21 cellular contexts compared by ENCODE assay signal in the genomic region with DNA sequence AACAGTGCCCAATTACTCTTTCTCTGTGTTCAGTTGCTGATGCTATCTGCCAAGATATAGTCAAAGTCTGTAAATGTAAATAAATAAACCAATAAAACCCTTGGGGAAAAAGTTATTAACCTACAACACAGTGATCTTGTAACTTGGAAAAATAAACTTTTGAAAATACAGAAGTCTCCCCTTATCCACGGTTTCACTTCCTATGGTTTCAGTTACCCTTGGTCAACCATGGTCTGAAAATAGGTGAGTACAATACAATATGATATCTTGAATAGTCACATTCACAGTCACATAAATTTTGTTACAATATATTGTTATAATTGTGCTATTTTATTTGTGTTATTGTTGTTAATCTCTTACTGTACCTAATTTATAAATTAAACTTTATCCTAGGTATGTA.
DNase-seq lines count a peak whose midpoint lies in the region; ATAC-seq and TF ChIP-seq lines count a peak whose summit lies in the region.
"Had no signal": no experiment of that assay in that cellular context is flagged by ENCODE, and none has a peak within 500 bp of the region (broad histone marks: within the 10 kb centered on the region; RNA-seq: fewer than 3 reads in every experiment).

No MANE protein-coding gene starts in this region.

- TF ChIP-seq CTCF in activated B cell treated with CpG ODN at 0.5 μM for 24 hours (IDR thresholded peaks at IDR 0.05) (no peak), psoas muscle (IDR thresholded peaks at IDR 0.05) (no peak)

- no peak overlapping the region for H3K4me3 Mint-ChIP-seq in activated B cell treated with CpG ODN at 0.5 μM for 24 hours
- H3K4me3 Mint-ChIP-seq in activated naive CD8-positive, alpha-beta T cell treated with anti-CD3 and anti-CD28 coated beads, Interleukin-2, amount 50 U/mL, for 24 hours: no peak overlapping the region
- H3K4me3 Mint-ChIP-seq: CD8-positive, alpha-beta T cell had no signal

- peak overlapping the region; percentile 20 for H3K27ac Mint-ChIP-seq in activated B cell treated with CpG ODN at 0.5 μM for 24 hours
- H3K27ac Mint-ChIP-seq in activated naive CD8-positive, alpha-beta T cell treated with anti-CD3 and anti-CD28 coated beads, Interleukin-2, amount 50 U/mL, for 24 hours: no peak overlapping the region
- H3K27ac Mint-ChIP-seq: CD8-positive, alpha-beta T cell had no signal

- no peaks in the 10 kb centered on the region for H3K36me3 ChIP-seq in psoas muscle (ENCODE audit: insufficient read depth in 1 of 2, low read depth in 1 of 2)
- H3K36me3 ChIP-seq: HAP-1 had no signal

- peaks cover 52% of the 10 kb centered on the region for H3K4me1 Mint-ChIP-seq in activated B cell treated with CpG ODN at 0.5 μM for 24 hours
- H3K4me1 Mint-ChIP-seq in activated naive CD8-positive, alpha-beta T cell treated with anti-CD3 and anti-CD28 coated beads, Interleukin-2, amount 50 U/mL, for 24 hours: peaks cover 5% of the 10 kb centered on the region

- intact Hi-C loops in activated B cell treated with CpG ODN at 0.5 μM for 24 hours (cut with micrococcal nuclease) (loop anchor here (2.0 kb wide), 1 partner anchor 42 kb away; no protein-coding TSS in a partner anchor), psoas muscle (cut with DNase I) (no loop called here)

- no peak overlapping the region for H3K4me3 ChIP-seq in psoas muscle
- H3K4me3 ChIP-seq: GM23248, HAP-1, SK-N-MC had no signal

- peaks cover 4% of the 10 kb centered on the region for H3K9me3 Mint-ChIP-seq in activated B cell treated with CpG ODN at 0.5 μM for 24 hours
- H3K9me3 Mint-ChIP-seq in activated naive CD8-positive, alpha-beta T cell treated with anti-CD3 and anti-CD28 coated beads, Interleukin-2, amount 50 U/mL, for 24 hours: no peaks in the 10 kb centered on the region
- H3K9me3 Mint-ChIP-seq: CD8-positive, alpha-beta T cell had no signal

- no peak overlapping the region for H3K27ac ChIP-seq in psoas muscle
- H3K27ac ChIP-seq: GM23248, KMS-11, SK-N-MC had no signal

- DNase-seq in SKM-1 (lab: John Stamatoyannopoulos, UW; ENCODE audit: unreplicated experiment): peak; percentile 2
- no peak for DNase-seq in SKM-1 treated with dmso at 0.1 percent for 144 hours (lab: John Stamatoyannopoulos, UW; ENCODE audit: unreplicated experiment)
- DNase-seq in MV-4-11 (lab: John Stamatoyannopoulos, UW): peak; percentile 81
- no peak for DNase-seq in activated B cell treated with CpG ODN at 0.5 μM for 24 hours
- DNase-seq in NCI-H146 (lab: John Stamatoyannopoulos, UW): no peak
- DNase-seq in psoas muscle: no peak
- DNase-seq in activated naive CD8-positive, alpha-beta T cell treated with anti-CD3 and anti-CD28 coated beads, Interleukin-2, amount 50 U/mL, for 24 hours: no peak
- DNase-seq: CD8-positive, alpha-beta T cell; DMS79; GM23248; NCI-H1092 treated with DMSO at 0.1 percent for 48 hours; NCI-H1694; NCI-H2081 treated with DMSO at 0.1 percent for 48 hours; NCI-H510A; NCI-H774; T-helper 1 cell had no signal

- 68 to 79% (median 75%) methylated on average over 1 of the region's 1 CpG for WGBS in psoas muscle, 3 donors

- no peaks in the 10 kb centered on the region for H3K27me3 ChIP-seq in psoas muscle (ENCODE audit: insufficient read depth in 3 of 3, low read length in 2 of 3)

- POLR2A ChIA-PET in activated B cell treated with CpG ODN at 0.5 μM for 24 hours (lab: Charles Lee): interaction anchor here (0.5 kb wide), 1 partner anchor 146 kb away, joined by 9 read pairs; no protein-coding TSS in a partner anchor

- no peaks in the 10 kb centered on the region for H3K9me3 ChIP-seq in psoas muscle
- H3K9me3 ChIP-seq: HAP-1 had no signal

- CTCF ChIA-PET in activated B cell treated with CpG ODN at 0.5 μM for 24 hours (lab: Charles Lee): no interaction called here

- H3K27me3 Mint-ChIP-seq in activated B cell treated with CpG ODN at 0.5 μM for 24 hours: no peaks in the 10 kb centered on the region
- H3K27me3 Mint-ChIP-seq in activated naive CD8-positive, alpha-beta T cell treated with anti-CD3 and anti-CD28 coated beads, Interleukin-2, amount 50 U/mL, for 24 hours: peaks cover 5% of the 10 kb centered on the region

- H3K36me3 Mint-ChIP-seq in activated B cell treated with CpG ODN at 0.5 μM for 24 hours (ENCODE audit: low read depth): peaks cover 3% of the 10 kb centered on the region
- H3K36me3 Mint-ChIP-seq in activated naive CD8-positive, alpha-beta T cell treated with anti-CD3 and anti-CD28 coated beads, Interleukin-2, amount 50 U/mL, for 24 hours (ENCODE audit: low read depth): peaks cover 2% of the 10 kb centered on the region
- H3K36me3 Mint-ChIP-seq: CD8-positive, alpha-beta T cell had no signal

- no peaks in the 10 kb centered on the region for H3K4me1 ChIP-seq in psoas muscle

- peak; percentile 46 for ATAC-seq in activated B cell treated with CpG ODN at 0.5 μM for 24 hours (ENCODE audit: low read depth)
- no peak for ATAC-seq in GM18511 (IDR thresholded peaks at IDR 0.05; ENCODE audit: unreplicated experiment)
- ATAC-seq in psoas muscle: no peak
- no peak for ATAC-seq in activated naive CD8-positive, alpha-beta T cell treated with anti-CD3 and anti-CD28 coated beads, Interleukin-2, amount 50 U/mL, for 24 hours
- ATAC-seq: CD8-positive, alpha-beta T cell; Panc1 had no signal

Comparison
In these comparisons a context has a peak if more than half of its experiments do, and no peak if none do; other contexts are left out.
1. DNase-seq: peak in SKM-1 (single experiment) and MV-4-11 (single experiment); none in SKM-1 treated with dmso at 0.1 percent for 144 hours (single experiment), activated B cell treated with CpG ODN at 0.5 μM for 24 hours (single experiment), NCI-H146 (single experiment), psoas muscle (0 of 2) and activated naive CD8-positive, alpha-beta T cell treated with anti-CD3 and anti-CD28 coated beads, Interleukin-2, amount 50 U/mL, for 24 hours (single experiment).